In genomic region chr1:77076759-77077158, GRCh38 we compare ENCODE assay signal across 22 cellular contexts.
"Had no signal": no experiment of that assay in that cellular context is flagged by ENCODE, and none has a peak within 500 bp of the region (broad histone marks: within the 10 kb centered on the region; RNA-seq: fewer than 3 reads in every experiment).

No MANE protein-coding gene starts in this region.

- ATAC-seq: heart left ventricle; right lobe of liver; stimulated activated effector memory CD8-positive, alpha-beta T cell treated with anti-CD3 and anti-CD28 coated beads, Interleukin-12 subunit alpha, Interleukin-12 subunit beta, amount 100 ng/mL, for 72 hours; stimulated activated naive CD8-positive, alpha-beta T cell treated with anti-CD3 and anti-CD28 coated beads, Interleukin-15, Interleukin-2, amounts not matched to agents 100 U/mL and 50 U/mL, for 24 hours had no signal

- DNase-seq: effector CD4-positive, alpha-beta T cell; endodermal cell; erythroblast; foreskin melanocyte; heart left ventricle; hippocampal formation; kidney glomerular epithelial cell; mesendoderm; naive B cell; occipital lobe; right lobe of liver; stimulated activated CD4-positive, alpha-beta T cell treated with anti-CD3 and anti-CD28 coated beads, Interleukin-4, amount 100 ng/mL, for 1 hour; stimulated activated CD8-positive, alpha-beta memory T cell treated with anti-CD3 and anti-CD28 coated beads, Interleukin-4, amount 100 ng/mL, for 48 hours; stimulated activated naive CD8-positive, alpha-beta T cell treated with anti-CD3 and anti-CD28 coated beads, Interleukin-15, Interleukin-2, amounts not matched to agents 100 U/mL and 50 U/mL, for 24 hours; thyroid gland; uterus had no signal

- H3K4me3 Mint-ChIP-seq: endodermal cell; naive B cell; nephron; stimulated activated effector memory CD8-positive, alpha-beta T cell treated with anti-CD3 and anti-CD28 coated beads, Interleukin-12 subunit alpha, Interleukin-12 subunit beta, amount 100 ng/mL, for 72 hours; type B pancreatic cell had no signal

- H3K36me3 Mint-ChIP-seq: naive B cell; stimulated activated effector memory CD8-positive, alpha-beta T cell treated with anti-CD3 and anti-CD28 coated beads, Interleukin-12 subunit alpha, Interleukin-12 subunit beta, amount 100 ng/mL, for 72 hours; type B pancreatic cell had no signal

- H3K27ac ChIP-seq: heart left ventricle, parathyroid adenoma, prostate gland, right lobe of liver, suprapubic skin, thyroid gland, uterus had no signal

- H3K27ac Mint-ChIP-seq: endodermal cell; naive B cell; nephron; stimulated activated effector memory CD8-positive, alpha-beta T cell treated with anti-CD3 and anti-CD28 coated beads, Interleukin-12 subunit alpha, Interleukin-12 subunit beta, amount 100 ng/mL, for 72 hours; type B pancreatic cell had no signal

- H3K36me3 ChIP-seq: heart left ventricle, prostate gland, right lobe of liver, suprapubic skin, thyroid gland, uterus had no signal

- H3K9me3 ChIP-seq: heart left ventricle, prostate gland, right lobe of liver, suprapubic skin, thyroid gland, uterus had no signal

- H3K4me3 ChIP-seq: heart left ventricle, prostate gland, right lobe of liver, suprapubic skin, thyroid gland, uterus had no signal

- H3K27me3 Mint-ChIP-seq: type B pancreatic cell had no signal

- H2AFZ ChIP-seq: parathyroid adenoma had no signal

- H3K4me1 ChIP-seq: parathyroid adenoma, prostate gland, right lobe of liver, suprapubic skin, thyroid gland, uterus had no signal

- H3K9me3 Mint-ChIP-seq: endodermal cell; stimulated activated effector memory CD8-positive, alpha-beta T cell treated with anti-CD3 and anti-CD28 coated beads, Interleukin-12 subunit alpha, Interleukin-12 subunit beta, amount 100 ng/mL, for 72 hours; type B pancreatic cell had no signal

- H3K79me2 ChIP-seq: parathyroid adenoma had no signal

- H3K27me3 ChIP-seq: heart left ventricle, right lobe of liver, suprapubic skin, thyroid gland, uterus had no signal

- H3K4me1 Mint-ChIP-seq: endodermal cell; naive B cell; stimulated activated effector memory CD8-positive, alpha-beta T cell treated with anti-CD3 and anti-CD28 coated beads, Interleukin-12 subunit alpha, Interleukin-12 subunit beta, amount 100 ng/mL, for 72 hours had no signal

- H3K9ac ChIP-seq: parathyroid adenoma had no signal
